ENCODE assay signal across 27 cellular contexts in genomic region chr20:62553136-62553837, GRCh38.
DNase-seq lines count a peak whose midpoint lies in the region; ATAC-seq, FAIRE-seq and TF ChIP-seq lines count a peak whose summit lies in the region.
"Had no signal": no experiment of that assay in that cellular context is flagged by ENCODE, and none has a peak within 500 bp of the region (broad histone marks: within the 10 kb centered on the region; RNA-seq: fewer than 3 reads in every experiment).

No MANE protein-coding gene starts in this region.

- H3K36me3 Mint-ChIP-seq in natural killer cell treated with Interleukin-12 subunit alpha and Interleukin-12 subunit beta and Interleukin-15 and Interleukin-18, amount 100 ng/mL, for 72 hours = no peaks in the 10 kb centered on the region
- H3K36me3 Mint-ChIP-seq: naive B cell had no signal

- TF ChIP-seq POLR2A in HepG2 (IDR thresholded peaks at IDR 0.05; ENCODE audit: insufficient read depth in 1 of 2, low read depth in 2 of 2, low read length in 2 of 2) = no peak
- TF ChIP-seq POLR2A in right lobe of liver (IDR thresholded peaks at IDR 0.05) = no peak
- TF ChIP-seq POLR2A in esophagus muscularis mucosa (IDR thresholded peaks at IDR 0.05; ENCODE audit: low read depth) = no peak

- CTCF ChIA-PET in HepG2 (lab: Yijun Ruan, JAX; ENCODE audit: low intra/inter-chr PET ratio, low total read pairs) = no interaction called here

- H3K27me3 Mint-ChIP-seq in natural killer cell treated with Interleukin-12 subunit alpha and Interleukin-12 subunit beta and Interleukin-15 and Interleukin-18, amount 100 ng/mL, for 72 hours = peaks cover 12 to 15% of the 10 kb centered on the region in 2 donors

- no peak overlapping the region for H4K8ac ChIP-seq in neuronal stem cell (ENCODE audit: low read depth, low read length)

- H3K27ac Mint-ChIP-seq in natural killer cell treated with Interleukin-12 subunit alpha and Interleukin-12 subunit beta and Interleukin-15 and Interleukin-18, amount 100 ng/mL, for 72 hours = no peak overlapping the region
- H3K27ac Mint-ChIP-seq: activated CD8-positive, alpha-beta T cell treated with anti-CD3 and anti-CD28 coated beads, Interleukin-2, amount 10 ng/mL, durations not matched to agents 7 days and 5 days; activated naive CD4-positive, alpha-beta T cell treated with anti-CD3 and anti-CD28 coated beads for 36 hours had no signal

- H3K4ac ChIP-seq in neuronal stem cell (ENCODE audit: low read length) = no peak overlapping the region

- H3K79me2 ChIP-seq in HepG2 (ENCODE audit: insufficient read depth, low read length) = no peaks in the 10 kb centered on the region

- in situ Hi-C loops in HepG2 (cut with HindIII; ENCODE audit: extremely low pct_ligation_motif_present, low pct_unique_long_range_greater_than_20kb) = no loop called here

- BruUV-seq in HepG2 (replicated peaks; lab: Mats Ljungman, UMichigan) = no TSS peak

- no peak overlapping the region for H2AFZ ChIP-seq in HepG2 (ENCODE audit: low read length)
- no peak overlapping the region for H2AFZ ChIP-seq in neuronal stem cell (ENCODE audit: low read length)

- peaks cover 2% of the 10 kb centered on the region for H3K79me1 ChIP-seq in neuronal stem cell (ENCODE audit: low read depth, low read length)

- H3K9me3 Mint-ChIP-seq in natural killer cell treated with Interleukin-12 subunit alpha and Interleukin-12 subunit beta and Interleukin-15 and Interleukin-18, amount 100 ng/mL, for 72 hours = no peaks in the 10 kb centered on the region
- H3K9me3 Mint-ChIP-seq: activated naive CD4-positive, alpha-beta T cell treated with anti-CD3 and anti-CD28 coated beads for 36 hours; naive B cell had no signal

- H4K20me1 ChIP-seq in HepG2 (ENCODE audit: insufficient read depth, low read length) = peaks cover 2% of the 10 kb centered on the region; the same call in 1 of the 2 replicates

- no peak overlapping the region for H3K4me2 ChIP-seq in HepG2 (ENCODE audit: low read depth, low read length)
- H3K4me2 ChIP-seq in neuronal stem cell (ENCODE audit: insufficient read depth, low read length, poor library complexity, severe bottlenecking) = no peak overlapping the region
- H3K4me2 ChIP-seq: BLaER1 treated with 17β-estradiol and CSF1 and Interleukin-3, amounts not matched to agents 10 nM and 100 nM had no signal

- ATAC-seq in HepG2 (0 out of 3 replicates have a peak, but pooled peaks have one; percentile 2), right lobe of liver (no peak), HG03354 (IDR thresholded peaks at IDR 0.05; ENCODE audit: poor library complexity, severe bottlenecking, unreplicated experiment) (no peak), HG02610 (IDR thresholded peaks at IDR 0.05; ENCODE audit: unreplicated experiment) (no peak)
- ATAC-seq in natural killer cell treated with Interleukin-12 subunit alpha and Interleukin-12 subunit beta and Interleukin-15 and Interleukin-18, amount 100 ng/mL, for 72 hours = no peak
- ATAC-seq: activated CD8-positive, alpha-beta T cell treated with anti-CD3 and anti-CD28 coated beads, Interleukin-2, amount 10 ng/mL, durations not matched to agents 7 days and 5 days; GM12878; left lung had no signal

- TF ChIP-seq EP300 in HepG2 (IDR thresholded peaks at IDR 0.05; ENCODE audit: low read depth in 2 of 2, low read length in 2 of 2) = no peak
- TF ChIP-seq EP300 in HepG2 (CRISPR knock-in tag; IDR thresholded peaks at IDR 0.05; ENCODE audit: borderline replicate concordance) = no peak
- TF ChIP-seq EP300 in esophagus muscularis mucosa (IDR thresholded peaks at IDR 0.05) = no peak

- H3K4me3 ChIP-seq in HepG2 (replicated peaks in 1 of 3; ENCODE audit: insufficient read depth in 1 of 3, low read depth in 2 of 3, low read length in 3 of 3) = no peak overlapping the region
- no peak overlapping the region for H3K4me3 ChIP-seq in right lobe of liver
- H3K4me3 ChIP-seq in esophagus muscularis mucosa = peak overlapping the region; percentile 69 to 84 (median 80)
- no peak overlapping the region for H3K4me3 ChIP-seq in neuronal stem cell (ENCODE audit: low read length in 2 of 2)
- H3K4me3 ChIP-seq: BLaER1 treated with 17β-estradiol and CSF1 and Interleukin-3, amounts not matched to agents 10 nM and 100 nM; dorsolateral prefrontal cortex; GM12878; left lung; SJSA1; tibial nerve had no signal

- no peak for DNase-seq in HepG2 (ENCODE audit: low spot score)
- no peak for DNase-seq in right lobe of liver
- DNase-seq in esophagus muscularis mucosa (ENCODE audit: extremely low spot score) = no peak
- no peak for DNase-seq in neuronal stem cell (ENCODE audit: low spot score)
- no peak for DNase-seq in inferior parietal cortex (ENCODE audit: extremely low spot score)
- no peak for DNase-seq in natural killer cell treated with Interleukin-12 subunit alpha and Interleukin-12 subunit beta and Interleukin-15 and Interleukin-18, amount 100 ng/mL, for 72 hours (ENCODE audit: low spot score)
- DNase-seq: activated CD4-positive, alpha-beta T cell treated with anti-CD3 and anti-CD28 coated beads for 4 hours; activated CD8-positive, alpha-beta T cell treated with anti-CD3 and anti-CD28 coated beads, Interleukin-2, amount 10 ng/mL, durations not matched to agents 7 days and 5 days; activated naive CD4-positive, alpha-beta T cell treated with anti-CD3 and anti-CD28 coated beads for 36 hours; cerebellar nuclear complex; dorsolateral prefrontal cortex; left lung; naive B cell; NCI-H1436; NCI-H748 treated with DMSO at 0.1 percent for 48 hours; stimulated activated CD8-positive, alpha-beta memory T cell treated with anti-CD3 and anti-CD28 coated beads, Interleukin-4, amount 100 ng/mL, for 48 hours; T1000 had no signal

- POLR2A ChIA-PET in HepG2 (lab: Yijun Ruan, JAX) = no interaction called here

- no peak overlapping the region for H2BK15ac ChIP-seq in neuronal stem cell (ENCODE audit: low read length)

- peaks cover 16% of the 10 kb centered on the region for H3K4me1 ChIP-seq in HepG2 (ENCODE audit: insufficient read depth, low read length)
- peaks cover 0 to 8% (median 0%) of the 10 kb centered on the region in 4 donors for H3K4me1 ChIP-seq in right lobe of liver
- H3K4me1 ChIP-seq in esophagus muscularis mucosa = peaks cover 54 to 100% (median 100%) of the 10 kb centered on the region in 4 donors
- peaks cover 7 to 10% of the 10 kb centered on the region in 2 donors for H3K4me1 ChIP-seq in neuronal stem cell (ENCODE audit: control insufficient read depth in 2 of 2, insufficient read depth in 1 of 2, low read depth in 1 of 2, low read length in 2 of 2)
- H3K4me1 ChIP-seq: SJSA1 had no signal

- H2BK120ac ChIP-seq in neuronal stem cell (ENCODE audit: low read depth, low read length) = no peak overlapping the region

- peaks cover 68 to 98% of the 10 kb centered on the region in 2 experiments for H3K27me3 ChIP-seq in HepG2 (ENCODE audit: control insufficient read depth in 1 of 2, insufficient read depth in 2 of 2, low read length in 2 of 2)
- H3K27me3 ChIP-seq in right lobe of liver = peaks cover 0 to 12% of the 10 kb centered on the region in 2 donors
- peaks cover 0 to 83% (median 7%) of the 10 kb centered on the region in 4 donors for H3K27me3 ChIP-seq in esophagus muscularis mucosa
- peaks cover 8 to 99% (median 23%) of the 10 kb centered on the region in 3 experiments for H3K27me3 ChIP-seq in neuronal stem cell (ENCODE audit: control insufficient read depth in 3 of 3, insufficient read depth in 3 of 3, low read depth in 1 of 3, low read length in 3 of 3)

- H2BK12ac ChIP-seq in neuronal stem cell (ENCODE audit: low read length) = no peak overlapping the region

- FAIRE-seq in HepG2 (lab: Jason Lieb, UNC) = no peak
- FAIRE-seq: frontal cortex, GM12878, GM19239, islet of Langerhans had no signal

- 50% methylated on average over 33 of the region's 33 CpGs for WGBS in HepG2 (ENCODE audit: low lambda C conversion rate)
- WGBS in right lobe of liver (ENCODE audit: insufficient coverage, low coverage, low lambda C conversion rate, missing lambda C conversion rate) = 67% methylated on average over 11 of the region's 33 CpGs
- WGBS in esophagus muscularis mucosa = 79% methylated on average over 14 of the region's 33 CpGs
- no CpG with 5 or more reads among the region's 33 CpGs for WGBS in neuronal stem cell (ENCODE audit: extremely low coverage in 2 of 2, insufficient read length in 2 of 2, insufficient replicate concordance in 1 of 2), 2 donors

- no peak overlapping the region for H3K27ac ChIP-seq in HepG2 (ENCODE audit: extremely low read length, insufficient read depth, low read length)
- no peak overlapping the region for H3K27ac ChIP-seq in right lobe of liver
- peak overlapping the region; percentile 86 to 92 (median 88) for H3K27ac ChIP-seq in esophagus muscularis mucosa (replicated peaks in 1 of 4)
- no peak overlapping the region for H3K27ac ChIP-seq in neuronal stem cell (replicated peaks; ENCODE audit: low read length)
- H3K27ac ChIP-seq: BLaER1 treated with 17β-estradiol and CSF1 and Interleukin-3, amounts not matched to agents 10 nM and 100 nM; dorsolateral prefrontal cortex; left lung; SJSA1; tibial nerve; VCaP had no signal

- H3K4me1 Mint-ChIP-seq in natural killer cell treated with Interleukin-12 subunit alpha and Interleukin-12 subunit beta and Interleukin-15 and Interleukin-18, amount 100 ng/mL, for 72 hours (ENCODE audit: low read depth in 2 of 2) = peaks cover 5 to 13% of the 10 kb centered on the region in 2 donors

- no peak overlapping the region for H2AK5ac ChIP-seq in neuronal stem cell (ENCODE audit: low read depth, low read length)

- no peak for TF ChIP-seq RAD21 in HepG2 (CRISPR knock-in tag; IDR thresholded peaks at IDR 0.05)

- H3K36me3 ChIP-seq in HepG2 (replicated peaks in 1 of 2; ENCODE audit: control insufficient read depth in 1 of 2, insufficient read depth in 2 of 2, low read length in 2 of 2) (no peaks in the 10 kb centered on the region), right lobe of liver (no peaks in the 10 kb centered on the region), esophagus muscularis mucosa (no peaks in the 10 kb centered on the region), neuronal stem cell (replicated peaks in 1 of 2; ENCODE audit: control insufficient read depth in 2 of 2, insufficient read depth in 2 of 2, low read length in 2 of 2) (no peaks in the 10 kb centered on the region)
- H3K36me3 ChIP-seq: BLaER1 treated with 17β-estradiol and CSF1 and Interleukin-3, amounts not matched to agents 10 nM and 100 nM; left lung; SJSA1; tibial nerve had no signal

- H3K9ac ChIP-seq in HepG2 (ENCODE audit: insufficient read depth, low read depth, low read length) = no peak overlapping the region
- no peak overlapping the region for H3K9ac ChIP-seq in neuronal stem cell (ENCODE audit: low read depth, low read length, poor library complexity)
- H3K9ac ChIP-seq: BLaER1 treated with 17β-estradiol and CSF1 and Interleukin-3, amounts not matched to agents 10 nM and 100 nM had no signal

- no peak overlapping the region for H3K14ac ChIP-seq in neuronal stem cell (ENCODE audit: low read length)

- H2BK5ac ChIP-seq in neuronal stem cell (ENCODE audit: low read length) = no peak overlapping the region

- H3K9me3 ChIP-seq in HepG2 (ENCODE audit: low read length) (no peaks in the 10 kb centered on the region), right lobe of liver (no peaks in the 10 kb centered on the region), esophagus muscularis mucosa (no peaks in the 10 kb centered on the region), neuronal stem cell (replicated peaks in 1 of 2; ENCODE audit: control insufficient read depth in 2 of 2, insufficient read depth in 1 of 2, low read depth in 1 of 2, low read length in 2 of 2) (no peaks in the 10 kb centered on the region)
- H3K9me3 ChIP-seq: BLaER1 treated with 17β-estradiol and CSF1 and Interleukin-3, amounts not matched to agents 10 nM and 100 nM; left lung; SJSA1; tibial nerve had no signal

- H3K4me3 Mint-ChIP-seq in natural killer cell treated with Interleukin-12 subunit alpha and Interleukin-12 subunit beta and Interleukin-15 and Interleukin-18, amount 100 ng/mL, for 72 hours = no peak overlapping the region
- H3K4me3 Mint-ChIP-seq: activated CD8-positive, alpha-beta T cell treated with anti-CD3 and anti-CD28 coated beads, Interleukin-2, amount 10 ng/mL, durations not matched to agents 7 days and 5 days; activated naive CD4-positive, alpha-beta T cell treated with anti-CD3 and anti-CD28 coated beads for 36 hours had no signal

- intact Hi-C loops in HepG2 (cut with micrococcal nuclease; ENCODE audit: unreplicated experiment) = no loop called here
- intact Hi-C loops in right lobe of liver (cut with DNase I) = no loop called here
- intact Hi-C loops in esophagus muscularis mucosa (cut with DNase I) = no loop called here

- no peak overlapping the region for H3K18ac ChIP-seq in neuronal stem cell (ENCODE audit: low read length)

- no peak overlapping the region for H4K91ac ChIP-seq in neuronal stem cell (ENCODE audit: low read depth, low read length, poor library complexity)

- TF ChIP-seq CTCF in HepG2 (CRISPR knock-in tag; IDR thresholded peaks at IDR 0.05) = no peak
- no peak for TF ChIP-seq CTCF in right lobe of liver (IDR thresholded peaks at IDR 0.05)
- TF ChIP-seq CTCF in esophagus muscularis mucosa (IDR thresholded peaks at IDR 0.05) = peak in 1 of 3 experiments; percentile 48

- H3K23ac ChIP-seq in neuronal stem cell (ENCODE audit: low read depth, low read length, poor library complexity) = peak overlapping the region; percentile 18

Comparison
In these comparisons a context has a peak if more than half of its experiments do, and no peak if none do; other contexts are left out.
1. H3K27ac ChIP-seq: peak in esophagus muscularis mucosa (4 of 4); none in HepG2 (single experiment), right lobe of liver (0 of 3) and neuronal stem cell (single experiment).
2. H3K4me3 ChIP-seq: peak in esophagus muscularis mucosa (4 of 4); none in HepG2 (0 of 3), right lobe of liver (0 of 3) and neuronal stem cell (0 of 2).